8 cellular contexts compared by ENCODE assay signal in the genomic region with DNA sequence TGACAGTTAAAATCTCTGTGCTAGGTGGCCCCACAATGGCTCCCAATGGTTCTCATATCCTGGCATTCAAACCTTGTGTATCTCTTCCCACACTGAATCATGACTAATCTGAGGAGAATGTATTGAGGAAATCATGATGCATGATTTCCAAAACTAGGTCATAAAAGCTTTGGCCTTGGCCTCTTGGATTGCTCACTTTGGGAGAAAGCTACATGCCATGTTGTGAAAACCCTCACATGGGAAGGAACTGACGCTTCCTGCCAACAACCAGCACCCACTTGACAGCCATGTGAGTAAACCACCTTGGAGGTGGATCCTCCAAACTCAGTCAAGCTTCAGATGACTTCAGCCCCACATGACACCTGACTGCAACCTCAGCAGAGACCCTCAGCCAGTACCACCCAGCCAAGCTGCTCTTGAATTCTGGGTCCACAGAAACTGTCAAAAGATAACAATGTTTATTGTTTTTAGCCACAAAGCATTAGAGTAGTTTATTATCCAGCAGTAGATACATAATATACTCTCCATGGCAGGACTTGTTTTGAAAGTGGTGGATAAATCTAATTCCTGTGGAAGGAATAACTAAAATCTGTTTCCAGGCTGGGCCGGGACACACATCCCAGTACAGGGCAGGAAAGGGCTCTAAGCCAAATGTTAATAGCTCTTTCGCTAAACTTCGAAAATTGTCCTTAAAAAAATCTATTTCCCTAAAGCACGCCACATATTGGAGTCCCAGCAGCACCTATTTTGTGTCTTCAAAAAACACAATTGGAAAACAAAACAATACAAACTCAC. TPM values are rescaled to one million over a fixed set of nuclear protein-coding genes. Genes with fewer than 3 reads are reported as not detected.
A peak's percentile ranks its signal among the peaks of the same experiment; 100 is the strongest.
DNase-seq lines count a peak whose midpoint lies in the region; ATAC-seq and TF ChIP-seq lines count a peak whose summit lies in the region.

No MANE protein-coding gene starts in this region.

- H3K4me1 ChIP-seq in stomach = peaks cover 4 to 30% (median 9%) of the 10 kb centered on the region in 4 donors

- H3K36me3 Mint-ChIP-seq in activated CD4-positive, alpha-beta T cell treated with anti-CD3 and anti-CD28 coated beads for 36 hours (ENCODE audit: low read depth) = peaks cover 10% of the 10 kb centered on the region
- peaks cover 5% of the 10 kb centered on the region for H3K36me3 Mint-ChIP-seq in activated CD8-positive, alpha-beta T cell treated with anti-CD3 and anti-CD28 coated beads, Interleukin-2, amount 10 ng/mL, durations not matched to agents 7 days and 5 days (ENCODE audit: low read depth)

- H3K4me3 Mint-ChIP-seq in activated CD4-positive, alpha-beta T cell treated with anti-CD3 and anti-CD28 coated beads for 36 hours = peak overlapping the region; percentile 86
- peak overlapping the region; percentile 94 for H3K4me3 Mint-ChIP-seq in activated CD8-positive, alpha-beta T cell treated with anti-CD3 and anti-CD28 coated beads, Interleukin-2, amount 10 ng/mL, durations not matched to agents 7 days and 5 days

- POLR2A ChIA-PET in activated CD4-positive, alpha-beta T cell treated with anti-CD3 and anti-CD28 coated beads for 36 hours (lab: Charles Lee) = interaction anchor here (0.5 kb wide), 1 partner anchor 36 kb away, joined by 3 read pairs; no protein-coding TSS in a partner anchor
- POLR2A ChIA-PET in activated CD8-positive, alpha-beta T cell treated with anti-CD3 and anti-CD28 coated beads, Interleukin-2, amount 10 ng/mL, durations not matched to agents 7 days and 5 days (lab: Charles Lee) = interaction anchor here (0.7 to 1.0 kb wide), 2 partner anchors 17 to 47 kb away, joined by 4 to 7 read pairs; a partner anchor contains a TSS
- POLR2A ChIA-PET in HEK293T (lab: Yijun Ruan, JAX) = interaction anchor here (0.5 to 3.7 kb wide), 10 partner anchors 9 to 52 kb away, joined by 3 to 36 read pairs (median 9); a partner anchor contains a TSS

- CTCF ChIA-PET in activated CD4-positive, alpha-beta T cell treated with anti-CD3 and anti-CD28 coated beads for 36 hours (lab: Charles Lee) = interaction anchor here (1.0 to 1.9 kb wide), 4 partner anchors 14 to 75 kb away, joined by 3 to 5 read pairs (median 4); no protein-coding TSS in a partner anchor
- CTCF ChIA-PET in activated CD8-positive, alpha-beta T cell treated with anti-CD3 and anti-CD28 coated beads, Interleukin-2, amount 10 ng/mL, durations not matched to agents 7 days and 5 days (lab: Charles Lee) = interaction anchor here (1.0 to 2.3 kb wide), 9 partner anchors 17 to 75 kb away, joined by 3 to 9 read pairs (median 5); no protein-coding TSS in a partner anchor
- CTCF ChIA-PET in HEK293T (lab: Yijun Ruan, JAX) = interaction anchor here (1.7 kb wide), 1 partner anchor 19 kb away, joined by 4 read pairs; no protein-coding TSS in a partner anchor

- no peaks in the 10 kb centered on the region for H3K9me3 ChIP-seq in stomach

- TF ChIP-seq CTCF in stomach (IDR thresholded peaks at IDR 0.05) = no peak

- H3K27ac Mint-ChIP-seq in activated CD4-positive, alpha-beta T cell treated with anti-CD3 and anti-CD28 coated beads for 36 hours = peak overlapping the region; percentile 92
- H3K27ac Mint-ChIP-seq in activated CD8-positive, alpha-beta T cell treated with anti-CD3 and anti-CD28 coated beads, Interleukin-2, amount 10 ng/mL, durations not matched to agents 7 days and 5 days = peak overlapping the region; percentile 43

- intact Hi-C loops in activated CD4-positive, alpha-beta T cell treated with anti-CD3 and anti-CD28 coated beads for 36 hours (cut with DNase I, micrococcal nuclease) = loop anchor here in 1 of 2 experiments (2.0 kb wide), 1 partner anchor 28 kb away; a partner anchor contains a TSS
- intact Hi-C loops in stomach (cut with DNase I; ENCODE audit: low total_unique reads) = no loop called here

- no peak for TF ChIP-seq EP300 in stomach (IDR thresholded peaks at IDR 0.05)

- H3K4me1 Mint-ChIP-seq in activated CD4-positive, alpha-beta T cell treated with anti-CD3 and anti-CD28 coated beads for 36 hours = peaks cover 29% of the 10 kb centered on the region
- H3K4me1 Mint-ChIP-seq in activated CD8-positive, alpha-beta T cell treated with anti-CD3 and anti-CD28 coated beads, Interleukin-2, amount 10 ng/mL, durations not matched to agents 7 days and 5 days (ENCODE audit: low read depth) = peaks cover 27% of the 10 kb centered on the region

- H3K9me3 Mint-ChIP-seq in activated CD4-positive, alpha-beta T cell treated with anti-CD3 and anti-CD28 coated beads for 36 hours (ENCODE audit: low read depth) = no peaks in the 10 kb centered on the region
- no peaks in the 10 kb centered on the region for H3K9me3 Mint-ChIP-seq in activated CD8-positive, alpha-beta T cell treated with anti-CD3 and anti-CD28 coated beads, Interleukin-2, amount 10 ng/mL, durations not matched to agents 7 days and 5 days (ENCODE audit: insufficient read depth)

- WGBS in stomach, 5 donors = 61 to 74% (median 69%) methylated on average over 5 of the region's 5 CpGs

- DNase-seq in activated CD4-positive, alpha-beta T cell treated with anti-CD3 and anti-CD28 coated beads for 36 hours = peak; percentile 28
- DNase-seq in activated CD4-positive, alpha-beta T cell treated with anti-CD3 and anti-CD28 coated beads for 4 hours = no peak
- DNase-seq in activated CD8-positive, alpha-beta T cell treated with anti-CD3 and anti-CD28 coated beads, Interleukin-2, amount 10 ng/mL, durations not matched to agents 7 days and 5 days = no peak
- DNase-seq in stomach (no peak), HEK293T (ENCODE audit: extremely low spot score) (no peak), substantia nigra (lab: John Stamatoyannopoulos, UW) (no peak)

- peak overlapping the region; percentile 94 for H3K4me3 ChIP-seq in iPS-11a (ENCODE audit: low read depth, low read length)
- H3K4me3 ChIP-seq in stomach = peak overlapping the region in 3 of 4 donors; percentile 57 to 75 (median 63)

- ATAC-seq in activated CD4-positive, alpha-beta T cell treated with anti-CD3 and anti-CD28 coated beads for 36 hours = peak; percentile 62
- no peak for ATAC-seq in activated CD8-positive, alpha-beta T cell treated with anti-CD3 and anti-CD28 coated beads, Interleukin-2, amount 10 ng/mL, durations not matched to agents 7 days and 5 days
- ATAC-seq in GM18867 (IDR thresholded peaks at IDR 0.05; ENCODE audit: unreplicated experiment) = no peak

- H3K27ac ChIP-seq in stomach (peak overlapping the region in 4 of 5 donors; percentile 83 to 88 (median 85)), substantia nigra (ENCODE audit: low read depth, low read length, poor library complexity, severe bottlenecking) (no peak overlapping the region)

- H3K36me3 ChIP-seq in stomach = peaks cover 0 to 5% (median 3%) of the 10 kb centered on the region in 4 donors

- H3K27me3 Mint-ChIP-seq in activated CD4-positive, alpha-beta T cell treated with anti-CD3 and anti-CD28 coated beads for 36 hours = no peaks in the 10 kb centered on the region
- no peaks in the 10 kb centered on the region for H3K27me3 Mint-ChIP-seq in activated CD8-positive, alpha-beta T cell treated with anti-CD3 and anti-CD28 coated beads, Interleukin-2, amount 10 ng/mL, durations not matched to agents 7 days and 5 days (ENCODE audit: low read depth)

- no peak for TF ChIP-seq POLR2A in stomach (IDR thresholded peaks at IDR 0.05)

- no peaks in the 10 kb centered on the region for H3K27me3 ChIP-seq in stomach

TF ChIP-seq in HEK293T, 16 proteins besides CTCF, POLR2A, EP300 and RAD21:
- no peak for TF ChIP-seq LEF1 (IDR thresholded peaks at IDR 0.05; ENCODE audit: borderline replicate concordance)
- no peak for TF ChIP-seq FOXM1 (IDR thresholded peaks at IDR 0.05; ENCODE audit: borderline replicate concordance)

RNA-seq across cellular contexts. Expression of a gene that starts 1.0 kb away (rescaled TPM):
- 1 to 10 TPM; 3.8 to 3.9 TPM for total RNA-seq in activated CD4-positive, alpha-beta T cell treated with anti-CD3 and anti-CD28 coated beads for 36 hours
- total RNA-seq in activated CD8-positive, alpha-beta T cell treated with anti-CD3 and anti-CD28 coated beads, Interleukin-2, amount 10 ng/mL, durations not matched to agents 7 days and 5 days = 1 to 10 TPM; 4.0 to 4.6 TPM
- total RNA-seq in stomach = 10 to 100 TPM in 1 of 5 donors, 1 to 10 TPM in 3, not detected in 1; 1.3 to 77.0 (median 4.2) TPM
- polyA plus RNA-seq in stomach = 1 to 10 TPM in 2 of 3 donors, under 1 TPM in 1; 0.92 to 1.9 (median 1.0) TPM

RNA-seq across cellular contexts. Expression of a gene that starts 19.9 kb away (rescaled TPM):
- total RNA-seq in activated CD4-positive, alpha-beta T cell treated with anti-CD3 and anti-CD28 coated beads for 36 hours = 10 to 100 TPM; 17.8 to 18.7 TPM
- 10 to 100 TPM; 22.0 to 22.6 TPM for total RNA-seq in activated CD8-positive, alpha-beta T cell treated with anti-CD3 and anti-CD28 coated beads, Interleukin-2, amount 10 ng/mL, durations not matched to agents 7 days and 5 days
- total RNA-seq in stomach = 10 to 100 TPM in 4 of 5 donors, 1 to 10 TPM in 1; 6.7 to 56.0 (median 30.4) TPM
- polyA plus RNA-seq in stomach = 1 to 10 TPM; 5.7 to 9.0 (median 8.5) TPM

RNA-seq across cellular contexts. Expression of a gene that starts 27.9 kb away (rescaled TPM):
- total RNA-seq in activated CD4-positive, alpha-beta T cell treated with anti-CD3 and anti-CD28 coated beads for 36 hours = 1 to 10 TPM; 5.6 to 7.0 TPM
- total RNA-seq in activated CD8-positive, alpha-beta T cell treated with anti-CD3 and anti-CD28 coated beads, Interleukin-2, amount 10 ng/mL, durations not matched to agents 7 days and 5 days = 1 to 10 TPM; 6.7 to 8.5 TPM
- 100 to 1,000 TPM in 1 of 5 donors, 10 to 100 TPM in 2, 1 to 10 TPM in 2; 1.2 to 137 (median 11.0) TPM for total RNA-seq in stomach
- polyA plus RNA-seq in stomach = 1 to 10 TPM in 2 of 3 donors, under 1 TPM in 1; 0.83 to 1.5 (median 1.1) TPM

RNA-seq across cellular contexts. Expression of a gene that starts 47.7 kb away (rescaled TPM):
- total RNA-seq in activated CD4-positive, alpha-beta T cell treated with anti-CD3 and anti-CD28 coated beads for 36 hours = 1,000 to 10,000 TPM; 3,053 to 3,976 TPM
- total RNA-seq in activated CD8-positive, alpha-beta T cell treated with anti-CD3 and anti-CD28 coated beads, Interleukin-2, amount 10 ng/mL, durations not matched to agents 7 days and 5 days = 1,000 to 10,000 TPM; 1,835 to 1,964 TPM
- 100 to 1,000 TPM; 163 to 607 (median 495) TPM for total RNA-seq in stomach
- 1,000 to 10,000 TPM; 1,553 to 2,267 (median 2,011) TPM for polyA plus RNA-seq in stomach
